Comparison of ENCODE assay signal across 1 cellular context in genomic region chr7:8386926-8387550, GRCh38.
TF ChIP-seq lines count a peak whose summit lies in the region.

No MANE protein-coding gene starts in this region.

TF ChIP-seq in GM23338, 12 proteins besides CTCF, POLR2A, EP300 and RAD21 (continued from another document):
- TF ChIP-seq ZNF462 (CRISPR knock-in tag; IDR thresholded peaks at IDR 0.05) (no peak), ETS1 (IDR thresholded peaks at IDR 0.05) (no peak), JUNB (IDR thresholded peaks at IDR 0.05; ENCODE audit: unreplicated experiment) (no peak), STAT1 (IDR thresholded peaks at IDR 0.05; ENCODE audit: unreplicated experiment) (no peak)
TF ChIP-seq in GM23338: peak in this region for 0.
